In the genomic region with DNA sequence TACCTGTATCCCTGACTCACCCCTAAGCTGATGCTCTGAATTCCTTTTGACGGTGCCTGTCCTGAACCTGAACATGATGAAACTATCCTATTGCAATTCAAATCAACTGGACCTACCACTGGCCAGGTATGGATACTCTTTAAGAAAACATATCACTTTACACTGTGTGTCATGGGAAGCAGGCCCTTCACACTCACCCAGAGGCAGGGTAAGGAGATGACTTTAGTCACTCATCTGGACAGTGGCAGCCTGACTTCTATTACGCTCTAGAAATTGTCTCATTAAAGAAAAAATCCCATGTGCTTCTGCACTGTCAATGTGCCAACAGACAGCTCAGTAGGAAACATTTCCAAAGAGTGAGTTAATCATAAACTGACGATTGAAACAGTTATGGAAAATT, we compare ENCODE assay signal across 14 cellular contexts.
A peak's percentile ranks its signal among the peaks of the same experiment; 100 is the strongest.
DNase-seq lines count a peak whose midpoint lies in the region; ATAC-seq and TF ChIP-seq lines count a peak whose summit lies in the region.
"Had no signal": no experiment of that assay in that cellular context is flagged by ENCODE, and none has a peak within 500 bp of the region (broad histone marks: within the 10 kb centered on the region; RNA-seq: fewer than 3 reads in every experiment).

No MANE protein-coding gene starts in this region.

- H3K4me1 Mint-ChIP-seq in effector memory CD8-positive, alpha-beta T cell (ENCODE audit: low read depth in 2 of 2), result peaks cover 26 to 47% of the 10 kb centered on the region in 2 donors

- H3K36me3 Mint-ChIP-seq in effector memory CD8-positive, alpha-beta T cell (ENCODE audit: insufficient read depth), result no peaks in the 10 kb centered on the region

- no peak for ATAC-seq in effector memory CD8-positive, alpha-beta T cell (replicated peaks)
- ATAC-seq in GM21529 (IDR thresholded peaks at IDR 0.05; ENCODE audit: unreplicated experiment), result no peak
- ATAC-seq: K562 had no signal

- no peaks in the 10 kb centered on the region for H3K27me3 Mint-ChIP-seq in effector memory CD8-positive, alpha-beta T cell
- H3K27me3 Mint-ChIP-seq: activated CD4-positive, alpha-beta memory T cell treated with anti-CD3 and anti-CD28 coated beads for 36 hours had no signal

- H3K4me3 Mint-ChIP-seq in effector memory CD8-positive, alpha-beta T cell, result peak overlapping the region in 1 of 2 donors; percentile 18
- H3K4me3 Mint-ChIP-seq: activated CD4-positive, alpha-beta memory T cell treated with anti-CD3 and anti-CD28 coated beads for 36 hours had no signal

- no peaks in the 10 kb centered on the region for H3K27me3 ChIP-seq in MG63
- H3K27me3 ChIP-seq in osteoblast (ENCODE audit: insufficient read depth, low read length), result no peaks in the 10 kb centered on the region

- H3K4me1 ChIP-seq in osteoblast (ENCODE audit: insufficient read depth, low read length), result no peaks in the 10 kb centered on the region
- H3K4me1 ChIP-seq: Caco-2 had no signal

- H3K27ac ChIP-seq in 22Rv1 (peak overlapping the region; percentile 26), osteoblast (ENCODE audit: low read depth, low read length) (no peak overlapping the region)

- peak overlapping the region; percentile 81 to 87 for H3K27ac Mint-ChIP-seq in effector memory CD8-positive, alpha-beta T cell
- H3K27ac Mint-ChIP-seq: activated CD4-positive, alpha-beta memory T cell treated with anti-CD3 and anti-CD28 coated beads for 36 hours; progenitor cell of endocrine pancreas had no signal

- H3K9me3 ChIP-seq in MG63 (no peaks in the 10 kb centered on the region; the same call in 1 of the 2 replicates), osteoblast (ENCODE audit: low read depth, low read length) (no peaks in the 10 kb centered on the region)
- H3K9me3 ChIP-seq: Caco-2 had no signal

- H3K4me3 ChIP-seq in MG63 (no peak overlapping the region), osteoblast (ENCODE audit: insufficient read depth, low read length) (no peak overlapping the region)
- H3K4me3 ChIP-seq: K562 had no signal

- DNase-seq in MG63 (peak; percentile 33), kidney glomerular epithelial cell (lab: John Stamatoyannopoulos, UW) (peak; percentile 37), GM13976 (ENCODE audit: low spot score) (no peak), osteoblast (ENCODE audit: insufficient read length, low spot score, missing footprints) (no peak)
- no peak for DNase-seq in effector memory CD8-positive, alpha-beta T cell
- DNase-seq in stimulated activated CD4-positive, alpha-beta T cell treated with anti-CD3 and anti-CD28 coated beads, Interleukin-4, amount 100 ng/mL, for 24 hours, result no peak
- DNase-seq: activated CD4-positive, alpha-beta memory T cell treated with anti-CD3 and anti-CD28 coated beads for 36 hours; Caco-2; NCI-H1417 treated with DMSO at 0.1 percent for 48 hours; NCI-H226 had no signal

- H3K79me2 ChIP-seq in osteoblast (ENCODE audit: insufficient read depth, low read length), result no peaks in the 10 kb centered on the region

- no peak overlapping the region for H2AFZ ChIP-seq in osteoblast (ENCODE audit: low read length)

- no peaks in the 10 kb centered on the region for H3K9me3 Mint-ChIP-seq in effector memory CD8-positive, alpha-beta T cell
- H3K9me3 Mint-ChIP-seq: activated CD4-positive, alpha-beta memory T cell treated with anti-CD3 and anti-CD28 coated beads for 36 hours had no signal

- TF ChIP-seq CTCF in 22Rv1 (IDR thresholded peaks at IDR 0.05), result no peak
- no peak for TF ChIP-seq CTCF in GM13976 (IDR thresholded peaks at IDR 0.05; ENCODE audit: borderline replicate concordance, control extremely low read depth, extremely low read depth, insufficient read depth, missing control alignments)
- no peak for TF ChIP-seq CTCF in osteoblast (IDR thresholded peaks at IDR 0.05; ENCODE audit: extremely low read depth, low read depth, low read length)

- H3K36me3 ChIP-seq in MG63, result no peaks in the 10 kb centered on the region
- H3K36me3 ChIP-seq in osteoblast (ENCODE audit: insufficient read depth, low read length), result no peaks in the 10 kb centered on the region

- in situ Hi-C loops in GM13976 (cut with MboI; ENCODE audit: low sequenced_read_pairs, unreplicated experiment), result no loop called here

- H4K20me1 ChIP-seq in osteoblast (ENCODE audit: insufficient read depth, low read length), result no peaks in the 10 kb centered on the region

- no peak overlapping the region for H3K4me2 ChIP-seq in osteoblast (ENCODE audit: insufficient read depth, low read length)

Comparison
In these comparisons a context has a peak if more than half of its experiments do, and no peak if none do; other contexts are left out.
1. DNase-seq: peak in MG63 (single experiment) and kidney glomerular epithelial cell (single experiment); none in effector memory CD8-positive, alpha-beta T cell (0 of 3), stimulated activated CD4-positive, alpha-beta T cell treated with anti-CD3 and anti-CD28 coated beads, Interleukin-4, amount 100 ng/mL, for 24 hours (single experiment), GM13976 (single experiment) and osteoblast (single experiment).